Comparison of ENCODE assay signal across 8 cellular contexts in the genomic region with DNA sequence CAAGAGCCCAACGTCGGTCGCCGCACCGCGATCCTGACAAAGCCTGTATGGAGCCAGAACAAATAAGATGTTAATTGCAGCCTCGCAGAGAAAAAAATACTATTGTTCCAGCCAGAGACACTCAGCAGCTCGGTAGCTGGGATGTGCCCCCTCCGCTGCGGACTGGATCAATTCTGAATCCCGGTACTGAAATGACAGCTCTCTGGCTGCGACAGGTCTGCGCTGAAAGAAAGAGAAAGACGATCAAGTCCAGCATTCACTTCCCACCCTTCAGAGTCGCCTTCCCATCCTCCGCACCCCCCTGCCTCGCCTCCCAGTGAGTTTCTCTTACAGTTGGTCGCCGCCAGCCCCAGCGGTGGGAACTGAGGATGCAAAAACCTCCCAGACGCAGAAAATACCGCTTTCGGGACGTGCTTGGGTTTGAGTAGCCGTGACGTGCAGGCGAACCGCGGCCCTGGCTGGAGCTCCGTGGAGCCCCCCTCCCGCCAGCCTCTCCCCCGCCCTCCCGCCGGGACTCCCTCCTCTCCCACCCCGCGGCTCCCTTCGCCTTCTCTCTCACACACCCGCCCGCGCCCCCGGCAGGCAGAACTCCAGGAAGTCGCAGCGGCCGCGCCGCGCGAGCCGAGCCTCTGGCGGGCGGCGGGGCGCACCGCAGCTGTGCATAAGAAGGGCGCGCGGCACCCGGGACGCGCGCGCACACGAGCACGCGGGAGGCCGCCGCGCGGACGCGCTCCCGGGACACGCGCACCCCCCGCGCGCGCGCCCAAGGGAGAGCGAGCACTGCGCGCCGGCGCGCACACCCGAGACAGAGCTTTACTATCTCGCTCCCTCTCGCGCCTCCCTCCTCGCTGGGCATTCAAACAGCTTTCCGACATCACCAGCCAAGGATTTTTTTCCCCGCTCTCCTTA. TPM values are rescaled to one million over a fixed set of nuclear protein-coding genes. Genes with fewer than 3 reads are reported as not detected.
DNase-seq lines count a peak whose midpoint lies in the region; FAIRE-seq and TF ChIP-seq lines count a peak whose summit lies in the region.

A gene (plus strand): TSS at position 780 of the 909 bp plus-strand sequence. CDS start 3,394 bp downstream, outside the sequence.

- no peaks in the 10 kb centered on the region for H3K9me3 Mint-ChIP-seq in HFFc6

- intact Hi-C loops in posterior vena cava (cut with DNase I), result loop anchor here in 1 of 2 donors (5.0 to 10.0 kb wide), 2 partner anchors 143 to 320 kb away; no protein-coding TSS in a partner anchor

- H3K36me3 Mint-ChIP-seq in HFFc6 (ENCODE audit: low read depth), result no peaks in the 10 kb centered on the region

- in situ Hi-C loops in brain microvascular endothelial cell (cut with HindIII; ENCODE audit: low pct_ligation_motif_present, low sequenced_read_pairs), result no loop called here

- H3K27me3 Mint-ChIP-seq in HFFc6 (ENCODE audit: insufficient read depth), result peaks cover 9% of the 10 kb centered on the region

- TF ChIP-seq CTCF in HFFc6 (IDR thresholded peaks at IDR 0.05) (no peak), NB4 (IDR thresholded peaks at IDR 0.05; ENCODE audit: low read depth, low read length) (no peak), brain microvascular endothelial cell (IDR thresholded peaks at IDR 0.05; ENCODE audit: low read depth, low read length, missing control alignments) (peak; percentile 18)

- H3K4me1 Mint-ChIP-seq in HFFc6 (ENCODE audit: low read depth), result peaks cover 16% of the 10 kb centered on the region

- H3K36me3 ChIP-seq in brain microvascular endothelial cell (replicated peaks), result no peaks in the 10 kb centered on the region

- peak; percentile 48 for DNase-seq in GM12891 (ENCODE audit: insufficient read length, low spot score)
- DNase-seq in HFFc6, result no peak
- DNase-seq in NB4 (ENCODE audit: low read depth), result peak; percentile 57
- DNase-seq in SK-N-DZ (ENCODE audit: low spot score), result peak; percentile 95
- peak; percentile 64 for DNase-seq in brain microvascular endothelial cell
- DNase-seq in hippocampal formation (lab: John Stamatoyannopoulos, UW), result peak; percentile 91 to 98
- DNase-seq in posterior vena cava (ENCODE audit: low spot score), result peak; percentile 90
- DNase-seq in NK-92 treated with Interleukin-12 subunit alpha and Interleukin-12 subunit beta, amount 100 ng/mL, for 24 hours (lab: John Stamatoyannopoulos, UW), result no peak

- H3K27ac ChIP-seq in brain microvascular endothelial cell, result no peak within 1 kb of the TSS

- FAIRE-seq in GM12891 (lab: Jason Lieb, UNC), result peak; percentile 81

- peak within 1 kb of the TSS; percentile 87 for H3K4me3 Mint-ChIP-seq in HFFc6

- no peak within 1 kb of the TSS for H3K27ac Mint-ChIP-seq in HFFc6

- H3K27me3 ChIP-seq in brain microvascular endothelial cell (replicated peaks), result peaks cover 26% of the 10 kb centered on the region

- H3K4me3 ChIP-seq in NB4 (ENCODE audit: low read depth, low read length) (no peak within 1 kb of the TSS), brain microvascular endothelial cell (ENCODE audit: low read depth, low read length) (peak within 1 kb of the TSS; percentile 71)

- no peak for TF ChIP-seq POLR2A in GM12891 (IDR thresholded peaks at IDR 0.05; ENCODE audit: low read depth, low read length)
- TF ChIP-seq POLR2A in NB4 (IDR thresholded peaks at IDR 0.05; ENCODE audit: extremely low read depth, insufficient read length), result no peak

TF ChIP-seq in GM12891, 5 proteins besides CTCF, POLR2A, EP300 and RAD21:
- TF ChIP-seq PAX5 (IDR thresholded peaks at IDR 0.05; ENCODE audit: insufficient read depth, low read length, severe bottlenecking), result no peak
- TF ChIP-seq SPI1 (IDR thresholded peaks at IDR 0.05; ENCODE audit: low read depth, low read length), result no peak
- TF ChIP-seq POLR2AphosphoS5 (IDR thresholded peaks at IDR 0.05; ENCODE audit: low read depth, low read length), result no peak
- no peak for TF ChIP-seq POU2F2 (IDR thresholded peaks at IDR 0.05; ENCODE audit: low read depth, low read length)
- TF ChIP-seq TAF1 (IDR thresholded peaks at IDR 0.05; ENCODE audit: low read depth, low read length), result no peak

RNA-seq across cellular contexts. Expression of the gene that starts here (rescaled TPM):
- not detected for polyA plus RNA-seq in GM12891 (2012; ENCODE audit: low read depth, missing spikeins)
- under 1 TPM in 3 of 6 experiments, not detected in 3; 0.05 to 0.07 (median 0.05) TPM for total RNA-seq in HFFc6 (2021; fragmentation: NEBNext Ultra II Directional; extraction: Animal tissue kit (Norgen Biotek cat#: 25700))
- polyA plus RNA-seq in SK-N-DZ (2014; cell fraction: cytosol; rRNA removed), result 9.0 and 12.6 TPM in 2 replicates
- 11.2 and 12.7 TPM in 2 replicates for polyA plus RNA-seq in SK-N-DZ (2014; cell fraction: nucleus; rRNA removed)
- total RNA-seq in posterior vena cava, result 1 to 10 TPM; 2.0 to 5.9 TPM

Comparison
In these comparisons a context has a peak if more than half of its experiments do, and no peak if none do; other contexts are left out.
1. DNase-seq: peak in GM12891 (single experiment), NB4 (single experiment), SK-N-DZ (single experiment), brain microvascular endothelial cell (single experiment), hippocampal formation (2 of 2) and posterior vena cava (single experiment); none in HFFc6 (single experiment) and NK-92 treated with Interleukin-12 subunit alpha and Interleukin-12 subunit beta, amount 100 ng/mL, for 24 hours (single experiment).